Comparison of ENCODE assay signal across 9 cellular contexts in the genomic region with DNA sequence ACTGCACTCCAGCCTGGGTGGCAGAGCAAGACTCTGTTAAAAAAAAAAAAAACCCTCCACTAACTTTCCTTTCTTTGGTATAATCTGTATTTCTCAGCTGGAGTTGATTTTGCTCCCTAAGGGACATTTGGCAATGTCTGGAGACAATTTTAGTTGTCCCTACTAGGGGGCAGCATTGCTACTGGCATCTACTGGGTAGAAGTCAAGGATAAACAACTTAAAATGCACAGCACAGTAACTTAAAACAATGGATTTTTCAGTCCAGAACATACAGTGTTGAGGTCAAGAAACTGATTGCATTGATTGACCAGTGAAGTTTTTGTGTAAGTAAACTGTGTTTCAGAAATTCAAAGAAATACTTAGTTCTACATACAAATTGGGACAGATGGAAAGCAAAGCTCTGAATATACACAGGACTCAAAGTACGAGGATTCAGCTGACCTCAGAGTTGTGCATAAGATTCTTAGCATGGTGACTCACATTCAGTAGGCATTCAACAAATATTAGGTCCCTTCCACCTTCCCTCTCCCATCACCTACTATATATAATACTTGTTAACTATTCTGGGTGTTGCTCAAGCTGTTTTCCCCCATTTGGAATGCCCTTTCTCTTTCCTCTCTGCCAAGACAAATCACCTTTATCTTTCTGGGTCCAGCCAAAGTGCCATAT. TPM values are rescaled to one million over a fixed set of nuclear protein-coding genes. Genes with fewer than 3 reads are reported as not detected.
DNase-seq lines count a peak whose midpoint lies in the region; ATAC-seq and TF ChIP-seq lines count a peak whose summit lies in the region.
"Had no signal": no experiment of that assay in that cellular context is flagged by ENCODE, and none has a peak within 500 bp of the region (broad histone marks: within the 10 kb centered on the region; RNA-seq: fewer than 3 reads in every experiment).

No MANE protein-coding gene starts in this region.

- ATAC-seq in right lobe of liver (peak in 3 of 4 donors; percentile 32 to 62 (median 51)), HG03045 (IDR thresholded peaks at IDR 0.05; ENCODE audit: unreplicated experiment) (no peak), GM21717 (IDR thresholded peaks at IDR 0.05; ENCODE audit: unreplicated experiment) (no peak)

- H3K27me3 ChIP-seq in right lobe of liver (peaks cover 0 to 3% of the 10 kb centered on the region in 2 donors), ovary (no peaks in the 10 kb centered on the region)

- TF ChIP-seq POLR2A in right lobe of liver (IDR thresholded peaks at IDR 0.05) (no peak), ovary (IDR thresholded peaks at IDR 0.05) (no peak)

- intact Hi-C loops in right lobe of liver (cut with DNase I) (no loop called here), ovary (cut with DNase I) (no loop called here)

- TF ChIP-seq CTCF in astrocyte of the spinal cord (IDR thresholded peaks at IDR 0.05; ENCODE audit: low read depth, low read length) = peak; percentile 43
- TF ChIP-seq CTCF in right lobe of liver (IDR thresholded peaks at IDR 0.05) = peak; percentile 16 to 45 (median 36)
- no peak for TF ChIP-seq CTCF in GM13976 (IDR thresholded peaks at IDR 0.05; ENCODE audit: borderline replicate concordance, control extremely low read depth, extremely low read depth, insufficient read depth, missing control alignments)
- TF ChIP-seq CTCF in ovary (IDR thresholded peaks at IDR 0.05) = no peak

- 33% methylated on average over 1 of the region's 1 CpG for WGBS in right lobe of liver (ENCODE audit: insufficient coverage, low coverage, low lambda C conversion rate, missing lambda C conversion rate)
- 41 to 70% (median 42%) methylated on average over 1 of the region's 1 CpG for WGBS in ovary, 3 donors

- no peak for TF ChIP-seq EP300 in ovary (IDR thresholded peaks at IDR 0.05)

- H3K36me3 ChIP-seq in right lobe of liver (no peaks in the 10 kb centered on the region), ovary (no peaks in the 10 kb centered on the region)

- H3K4me1 ChIP-seq in right lobe of liver (no peaks in the 10 kb centered on the region), ovary (ENCODE audit: insufficient read depth) (no peaks in the 10 kb centered on the region)

- H3K27ac ChIP-seq in right lobe of liver = no peak overlapping the region
- H3K27ac ChIP-seq in ovary = no peak overlapping the region

- H3K4me3 ChIP-seq in astrocyte of the spinal cord (ENCODE audit: low read depth, low read length) (no peak overlapping the region), right lobe of liver (no peak overlapping the region), ovary (no peak overlapping the region)

- peak; percentile 1 for DNase-seq in DMS 273 treated with DMSO at 0.1 percent for 48 hours (lab: John Stamatoyannopoulos, UW)
- peak; percentile 25 for DNase-seq in KBM-7
- peak; percentile 53 for DNase-seq in astrocyte of the spinal cord (ENCODE audit: low read depth, low spot score)
- no peak for DNase-seq in right lobe of liver
- DNase-seq in GM13976 (ENCODE audit: low spot score) = no peak
- DNase-seq in ovary = no peak
- DNase-seq: activated CD4-positive, CD25-positive, alpha-beta regulatory T cell treated with anti-CD3 and anti-CD28 coated beads, Interleukin-2, amount 50 U/mL, for 72 hours had no signal

- H3K9me3 ChIP-seq in right lobe of liver (no peaks in the 10 kb centered on the region), ovary (no peaks in the 10 kb centered on the region)

- in situ Hi-C loops in KBM-7 (cut with MboI; ENCODE audit: low pct_unique_long_range_greater_than_20kb, low sequenced_read_pairs) (no loop called here), astrocyte of the spinal cord (cut with HindIII; ENCODE audit: low sequenced_read_pairs) (no loop called here), GM13976 (cut with MboI; ENCODE audit: low sequenced_read_pairs, unreplicated experiment) (no loop called here)

RNA-seq across cellular contexts. Expression of gene DDX53, which starts 8.8 kb away (rescaled TPM):
- total RNA-seq in right lobe of liver (not detected), ovary (not detected)
- not detected for polyA plus RNA-seq in ovary

Comparison
In these comparisons a context has a peak if more than half of its experiments do, and no peak if none do; other contexts are left out.
1. DNase-seq: peak in DMS 273 treated with DMSO at 0.1 percent for 48 hours (single experiment), KBM-7 (single experiment) and astrocyte of the spinal cord (single experiment); none in right lobe of liver (0 of 3), GM13976 (single experiment) and ovary (0 of 5).
2. CTCF ChIP-seq: peak in astrocyte of the spinal cord (single experiment) and right lobe of liver (4 of 4); none in GM13976 (single experiment) and ovary (0 of 3).
3. ATAC-seq: peak in right lobe of liver (3 of 4); none in HG03045 (single experiment) and GM21717 (single experiment).